In genomic region chr1:147892216-147892615, GRCh38 we compare ENCODE assay signal across 9 cellular contexts. TPM values are rescaled to one million over a fixed set of nuclear protein-coding genes. Genes with fewer than 3 reads are reported as not detected.
A peak's percentile ranks its signal among the peaks of the same experiment; 100 is the strongest.
DNase-seq lines count a peak whose midpoint lies in the region; ATAC-seq and TF ChIP-seq lines count a peak whose summit lies in the region.
"Had no signal": no experiment of that assay in that cellular context is flagged by ENCODE, and none has a peak within 500 bp of the region (broad histone marks: within the 10 kb centered on the region; RNA-seq: fewer than 3 reads in every experiment).

No MANE protein-coding gene starts in this region.

- H3K9me3 Mint-ChIP-seq in activated naive CD8-positive, alpha-beta T cell treated with anti-CD3 and anti-CD28 coated beads, Interleukin-2, amount 10 ng/mL, durations not matched to agents 7 days and 5 days = no peaks in the 10 kb centered on the region
- no peaks in the 10 kb centered on the region for H3K9me3 Mint-ChIP-seq in activated T-helper 17 cell treated with anti-CD3 and anti-CD28 coated beads, Interleukin-2, amount 50 U/mL, for 72 hours

- H3K4me3 ChIP-seq in ascending aorta (no peak overlapping the region), lower leg skin (ENCODE audit: low read depth, poor library complexity, severe bottlenecking) (no peak overlapping the region)

- POLR2A ChIA-PET in activated naive CD8-positive, alpha-beta T cell treated with anti-CD3 and anti-CD28 coated beads, Interleukin-2, amount 10 ng/mL, durations not matched to agents 7 days and 5 days (lab: Charles Lee) = interaction anchor here (0.7 to 0.8 kb wide), 3 partner anchors 146 to 808 kb away, joined by 3 to 5 read pairs (median 3); partner anchors contain the start of gene BCL9

- TF ChIP-seq POLR2A in lower leg skin (IDR thresholded peaks at IDR 0.05) = no peak

- no peaks in the 10 kb centered on the region for H3K9me3 ChIP-seq in ascending aorta

- in situ Hi-C loops in KBM-7 (cut with MboI; ENCODE audit: low pct_unique_long_range_greater_than_20kb, low sequenced_read_pairs) = loop anchor here (25.0 kb wide), 1 partner anchor 380 kb away; no protein-coding TSS in a partner anchor

- H3K36me3 Mint-ChIP-seq in activated naive CD8-positive, alpha-beta T cell treated with anti-CD3 and anti-CD28 coated beads, Interleukin-2, amount 10 ng/mL, durations not matched to agents 7 days and 5 days = no peaks in the 10 kb centered on the region
- no peaks in the 10 kb centered on the region for H3K36me3 Mint-ChIP-seq in activated T-helper 17 cell treated with anti-CD3 and anti-CD28 coated beads, Interleukin-2, amount 50 U/mL, for 72 hours (ENCODE audit: low read depth)

- peak; percentile 27 for ATAC-seq in activated naive CD8-positive, alpha-beta T cell treated with anti-CD3 and anti-CD28 coated beads, Interleukin-2, amount 10 ng/mL, durations not matched to agents 7 days and 5 days (ENCODE audit: low read depth)
- ATAC-seq in activated T-helper 17 cell treated with anti-CD3 and anti-CD28 coated beads, Interleukin-2, amount 50 U/mL, for 72 hours (replicated peaks) = no peak

- H3K27ac ChIP-seq in ascending aorta = peak overlapping the region in 1 of 2 donors; percentile 21
- H3K27ac ChIP-seq: 22Rv1 had no signal

- no peak overlapping the region for H3K4me3 Mint-ChIP-seq in activated naive CD8-positive, alpha-beta T cell treated with anti-CD3 and anti-CD28 coated beads, Interleukin-2, amount 10 ng/mL, durations not matched to agents 7 days and 5 days
- H3K4me3 Mint-ChIP-seq in activated T-helper 17 cell treated with anti-CD3 and anti-CD28 coated beads, Interleukin-2, amount 50 U/mL, for 72 hours = no peak overlapping the region

- TF ChIP-seq CTCF in ascending aorta (IDR thresholded peaks at IDR 0.05) (no peak), lower leg skin (IDR thresholded peaks at IDR 0.05) (no peak)

- no peak overlapping the region for H3K27ac Mint-ChIP-seq in activated naive CD8-positive, alpha-beta T cell treated with anti-CD3 and anti-CD28 coated beads, Interleukin-2, amount 10 ng/mL, durations not matched to agents 7 days and 5 days
- no peak overlapping the region for H3K27ac Mint-ChIP-seq in activated T-helper 17 cell treated with anti-CD3 and anti-CD28 coated beads, Interleukin-2, amount 50 U/mL, for 72 hours

- intact Hi-C loops in ascending aorta (cut with DNase I) = loop anchor here (1.0 to 2.0 kb wide), 2 partner anchors 168 to 251 kb away; no protein-coding TSS in a partner anchor
- intact Hi-C loops in lower leg skin (cut with DNase I; ENCODE audit: low total_unique reads) = loop anchor here (10.0 kb wide), 3 partner anchors 167 to 397 kb away; no protein-coding TSS in a partner anchor

- H3K27me3 Mint-ChIP-seq in activated naive CD8-positive, alpha-beta T cell treated with anti-CD3 and anti-CD28 coated beads, Interleukin-2, amount 10 ng/mL, durations not matched to agents 7 days and 5 days = peaks cover 3% of the 10 kb centered on the region
- H3K27me3 Mint-ChIP-seq in activated T-helper 17 cell treated with anti-CD3 and anti-CD28 coated beads, Interleukin-2, amount 50 U/mL, for 72 hours = peaks cover 3% of the 10 kb centered on the region

- no peaks in the 10 kb centered on the region for H3K4me1 Mint-ChIP-seq in activated naive CD8-positive, alpha-beta T cell treated with anti-CD3 and anti-CD28 coated beads, Interleukin-2, amount 10 ng/mL, durations not matched to agents 7 days and 5 days
- H3K4me1 Mint-ChIP-seq in activated T-helper 17 cell treated with anti-CD3 and anti-CD28 coated beads, Interleukin-2, amount 50 U/mL, for 72 hours = no peaks in the 10 kb centered on the region

- H3K27me3 ChIP-seq in ascending aorta = no peaks in the 10 kb centered on the region

- H3K36me3 ChIP-seq in ascending aorta = no peaks in the 10 kb centered on the region

- H3K4me1 ChIP-seq in ascending aorta = peaks cover 0 to 4% of the 10 kb centered on the region in 2 donors

- 72 to 73% methylated on average over 5 of the region's 5 CpGs for WGBS in lower leg skin, 2 donors

- peak; percentile 38 for DNase-seq in DMS 273 (lab: John Stamatoyannopoulos, UW; ENCODE audit: unreplicated experiment)
- no peak for DNase-seq in DMS 273 treated with DMSO at 0.1 percent for 48 hours (lab: John Stamatoyannopoulos, UW)
- DNase-seq in KBM-7 = peak; percentile 27
- DNase-seq in activated naive CD8-positive, alpha-beta T cell treated with anti-CD3 and anti-CD28 coated beads, Interleukin-2, amount 10 ng/mL, durations not matched to agents 7 days and 5 days = no peak
- DNase-seq in medulla oblongata (ENCODE audit: extremely low spot score) = peak; percentile 6
- DNase-seq in ascending aorta (ENCODE audit: low spot score in 2 of 2) = no peak
- DNase-seq in lower leg skin (ENCODE audit: low spot score in 2 of 2) = no peak

RNA-seq across cellular contexts. Expression of gene GJA8, which starts 10.4 kb away (rescaled TPM):
- total RNA-seq in activated naive CD8-positive, alpha-beta T cell treated with anti-CD3 and anti-CD28 coated beads, Interleukin-2, amount 10 ng/mL, durations not matched to agents 7 days and 5 days = not detected
- total RNA-seq in ascending aorta = not detected
- not detected for total RNA-seq in activated T-helper 17 cell treated with anti-CD3 and anti-CD28 coated beads, Interleukin-2, amount 50 U/mL, for 72 hours
- not detected for total RNA-seq in lower leg skin

RNA-seq across cellular contexts. Expression of gene GPR89B, which starts 36.0 kb away (rescaled TPM):
- 10 to 100 TPM; 27.1 to 32.1 TPM for total RNA-seq in activated naive CD8-positive, alpha-beta T cell treated with anti-CD3 and anti-CD28 coated beads, Interleukin-2, amount 10 ng/mL, durations not matched to agents 7 days and 5 days
- 2.9 TPM for total RNA-seq in ascending aorta
- 10 to 100 TPM; 11.0 to 13.1 TPM for total RNA-seq in activated T-helper 17 cell treated with anti-CD3 and anti-CD28 coated beads, Interleukin-2, amount 50 U/mL, for 72 hours
- 10 to 100 TPM; 14.0 to 26.5 (median 21.0) TPM for total RNA-seq in lower leg skin

Comparison
In these comparisons a context has a peak if more than half of its experiments do, and no peak if none do; other contexts are left out.
1. DNase-seq: peak in DMS 273 (single experiment), KBM-7 (single experiment) and medulla oblongata (single experiment); none in DMS 273 treated with DMSO at 0.1 percent for 48 hours (single experiment), activated naive CD8-positive, alpha-beta T cell treated with anti-CD3 and anti-CD28 coated beads, Interleukin-2, amount 10 ng/mL, durations not matched to agents 7 days and 5 days (single experiment), ascending aorta (0 of 2) and lower leg skin (0 of 2).